20 cellular contexts compared by ENCODE assay signal in genomic region chr19:5017235-5017634, GRCh38. TPM values are rescaled to one million over a fixed set of nuclear protein-coding genes. Genes with fewer than 3 reads are reported as not detected.
DNase-seq lines count a peak whose midpoint lies in the region; ATAC-seq and TF ChIP-seq lines count a peak whose summit lies in the region.
"Had no signal": no experiment of that assay in that cellular context is flagged by ENCODE, and none has a peak within 500 bp of the region (broad histone marks: within the 10 kb centered on the region; RNA-seq: fewer than 3 reads in every experiment).

No MANE protein-coding gene starts in this region.

- H3K9ac ChIP-seq in HCT116 (ENCODE audit: low read length): no peak overlapping the region

- ATAC-seq in HCT116: peak; percentile 81
- ATAC-seq: effector memory CD8-positive, alpha-beta T cell; left lung had no signal

- TF ChIP-seq CTCF in HCT116 (IDR thresholded peaks at IDR 0.05 in 2 of 3, conservative IDR thresholded peaks at IDR 0.05 in 1 of 3; ENCODE audit: borderline replicate concordance in 1 of 3, insufficient read depth in 1 of 3, low read depth in 2 of 3, low read length in 2 of 3): 0 out of 6 replicates have a peak, but pooled peaks of 1 of the 3 experiments have one; percentile 1

- H3K36me3 ChIP-seq in HCT116 (ENCODE audit: control insufficient read depth in 1 of 2, insufficient read depth in 2 of 2, low read length in 2 of 2) (peaks cover 4 to 5% of the 10 kb centered on the region in 2 experiments; a peak in 1 of 4 replicates), mesodermal cell (ENCODE audit: control insufficient read depth, insufficient read depth, low read length) (peaks cover 60% of the 10 kb centered on the region)

- POLR2A ChIA-PET in HCT116 (lab: Charles Lee): no interaction called here

- CTCF ChIA-PET in HCT116 (lab: Charles Lee): interaction anchor here (1.0 kb wide), 1 partner anchor 16 kb away, joined by 3 read pairs; no protein-coding TSS in a partner anchor

- no peaks in the 10 kb centered on the region for H3K27me3 ChIP-seq in HCT116 (ENCODE audit: insufficient read depth, low read length)
- H3K27me3 ChIP-seq: left lung, SJCRH30, vagina had no signal

- no peak overlapping the region for H2AFZ ChIP-seq in HCT116 (ENCODE audit: low read depth, low read length, poor library complexity, severe bottlenecking)

- H4K20me1 ChIP-seq in HCT116 (ENCODE audit: insufficient read depth): no peaks in the 10 kb centered on the region

- peaks cover 2 to 12% of the 10 kb centered on the region in 2 experiments; a peak in 3 of 4 replicates for H3K4me1 ChIP-seq in HCT116 (ENCODE audit: control insufficient read depth in 1 of 2, insufficient read depth in 2 of 2, low read length in 2 of 2)
- H3K4me1 ChIP-seq in mesodermal cell (ENCODE audit: control insufficient read depth, insufficient read depth, low read length, poor library complexity, severe bottlenecking): no peaks in the 10 kb centered on the region
- H3K4me1 ChIP-seq: SJCRH30 had no signal

- no peaks in the 10 kb centered on the region for H3K9me2 ChIP-seq in HCT116 (ENCODE audit: insufficient read depth)

- RAD21 ChIA-PET in HCT116 (lab: Charles Lee; ENCODE audit: low non-redundant PET in 1 of 2, low total read pairs in 2 of 2, uncharacterized antibody in 2 of 2, unreplicated experiment in 2 of 2): no interaction called here

- no TSS peak for BruUV-seq in HCT116 (replicated peaks; lab: Mats Ljungman, UMichigan)

- H3K79me2 ChIP-seq in HCT116 (ENCODE audit: insufficient read depth, low read length): peaks cover 11% of the 10 kb centered on the region; the same call in 1 of the 2 replicates

- H3K4me3 ChIP-seq in HCT116 (replicated peaks in 1 of 2; ENCODE audit: low read depth in 1 of 2, low read length in 2 of 2): no peak overlapping the region
- H3K4me3 ChIP-seq in mesodermal cell (ENCODE audit: extremely low read depth, insufficient read depth, low read length, poor library complexity, severe bottlenecking): no peak overlapping the region
- H3K4me3 ChIP-seq: left lung, SJCRH30, vagina had no signal

- H3K9me3 ChIP-seq in HCT116 (ENCODE audit: control insufficient read depth in 1 of 2, insufficient read depth in 1 of 2, low read depth in 1 of 2, low read length in 2 of 2) (peaks cover 0 to 14% of the 10 kb centered on the region in 2 experiments; a peak in 1 of 4 replicates), mesodermal cell (ENCODE audit: control insufficient read depth, low read length) (no peaks in the 10 kb centered on the region)
- H3K9me3 ChIP-seq: left lung, SJCRH30, vagina had no signal

- no peak overlapping the region for H3K4me2 ChIP-seq in HCT116 (ENCODE audit: low read length)

- DNase-seq in HCT116 (ENCODE audit: low read depth, low spot score) (no peak), RKO (ENCODE audit: low spot score) (peak; percentile 12), dermis blood vessel endothelial cell (peak; percentile 35), foreskin melanocyte (no peak), AG08396 (ENCODE audit: low spot score) (no peak), OCI-M2 (lab: John Stamatoyannopoulos, UW; ENCODE audit: unreplicated experiment) (no peak)
- DNase-seq: activated CD4-positive, alpha-beta T cell treated with anti-CD3 and anti-CD28 coated beads, Interleukin-2, amount 50 U/mL, for 4 hours; activated CD8-positive, alpha-beta memory T cell treated with anti-CD3 and anti-CD28 coated beads, Interleukin-2, amount 50 U/mL, for 48 hours; CD4-positive, CD25-positive, alpha-beta regulatory T cell; effector memory CD8-positive, alpha-beta T cell; glutamatergic neuron; KG1; left lung; midbrain; NCI-H187 treated with DMSO at 0.1 percent for 48 hours; NCI-H446 treated with DMSO at 0.1 percent for 48 hours; T-helper 2 cell had no signal

- H3K27ac ChIP-seq in HCT116 (ENCODE audit: low read depth, low read length) (no peak overlapping the region), mesodermal cell (ENCODE audit: low read depth, low read length, severe bottlenecking) (peak overlapping the region; percentile 10)
- H3K27ac ChIP-seq: left lung, SJCRH30, vagina had no signal

- TF ChIP-seq RAD21 in HCT116 (IDR thresholded peaks at IDR 0.05; ENCODE audit: low read depth): no peak

- intact Hi-C loops in HCT116 (cut with micrococcal nuclease): no loop called here

- 84 to 89% methylated on average over 4 to 5 of the region's 5 CpGs for WGBS in mesodermal cell (ENCODE audit: insufficient coverage in 2 of 2), 2 experiments

- TF ChIP-seq POLR2A in HCT116 (IDR thresholded peaks at IDR 0.05; ENCODE audit: borderline replicate concordance, extremely low read depth, insufficient read depth, insufficient read length): no peak

TF ChIP-seq in HCT116, 20 proteins besides CTCF, POLR2A, EP300 and RAD21:
- no peak for TF ChIP-seq SIN3A (IDR thresholded peaks at IDR 0.05; ENCODE audit: low read depth)
- no peak for TF ChIP-seq EZH2 (IDR thresholded peaks at IDR 0.05)
- no peak for TF ChIP-seq EZH2phosphoT487 (IDR thresholded peaks at IDR 0.05; ENCODE audit: borderline replicate concordance)
- TF ChIP-seq CEBPB (IDR thresholded peaks at IDR 0.05; ENCODE audit: low read depth): no peak
- TF ChIP-seq SRF (IDR thresholded peaks at IDR 0.05; ENCODE audit: low read depth): no peak
- TF ChIP-seq, protein P1, sequence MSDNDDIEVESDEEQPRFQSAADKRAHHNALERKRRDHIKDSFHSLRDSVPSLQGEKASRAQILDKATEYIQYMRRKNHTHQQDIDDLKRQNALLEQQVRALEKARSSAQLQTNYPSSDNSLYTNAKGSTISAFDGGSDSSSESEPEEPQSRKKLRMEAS (IDR thresholded peaks at IDR 0.05): no peak
- TF ChIP-seq POLR2AphosphoS5 (IDR thresholded peaks at IDR 0.05; ENCODE audit: low read depth, low read length): no peak
- no peak for TF ChIP-seq ELF1 (IDR thresholded peaks at IDR 0.05; ENCODE audit: borderline replicate concordance, low read depth)
- no peak for TF ChIP-seq TCF7L2 (IDR thresholded peaks at IDR 0.05; ENCODE audit: borderline replicate concordance, extremely low read depth, insufficient read depth, insufficient read length)
- TF ChIP-seq SP1 (IDR thresholded peaks at IDR 0.05; ENCODE audit: low read depth): no peak
- TF ChIP-seq, protein P2, sequence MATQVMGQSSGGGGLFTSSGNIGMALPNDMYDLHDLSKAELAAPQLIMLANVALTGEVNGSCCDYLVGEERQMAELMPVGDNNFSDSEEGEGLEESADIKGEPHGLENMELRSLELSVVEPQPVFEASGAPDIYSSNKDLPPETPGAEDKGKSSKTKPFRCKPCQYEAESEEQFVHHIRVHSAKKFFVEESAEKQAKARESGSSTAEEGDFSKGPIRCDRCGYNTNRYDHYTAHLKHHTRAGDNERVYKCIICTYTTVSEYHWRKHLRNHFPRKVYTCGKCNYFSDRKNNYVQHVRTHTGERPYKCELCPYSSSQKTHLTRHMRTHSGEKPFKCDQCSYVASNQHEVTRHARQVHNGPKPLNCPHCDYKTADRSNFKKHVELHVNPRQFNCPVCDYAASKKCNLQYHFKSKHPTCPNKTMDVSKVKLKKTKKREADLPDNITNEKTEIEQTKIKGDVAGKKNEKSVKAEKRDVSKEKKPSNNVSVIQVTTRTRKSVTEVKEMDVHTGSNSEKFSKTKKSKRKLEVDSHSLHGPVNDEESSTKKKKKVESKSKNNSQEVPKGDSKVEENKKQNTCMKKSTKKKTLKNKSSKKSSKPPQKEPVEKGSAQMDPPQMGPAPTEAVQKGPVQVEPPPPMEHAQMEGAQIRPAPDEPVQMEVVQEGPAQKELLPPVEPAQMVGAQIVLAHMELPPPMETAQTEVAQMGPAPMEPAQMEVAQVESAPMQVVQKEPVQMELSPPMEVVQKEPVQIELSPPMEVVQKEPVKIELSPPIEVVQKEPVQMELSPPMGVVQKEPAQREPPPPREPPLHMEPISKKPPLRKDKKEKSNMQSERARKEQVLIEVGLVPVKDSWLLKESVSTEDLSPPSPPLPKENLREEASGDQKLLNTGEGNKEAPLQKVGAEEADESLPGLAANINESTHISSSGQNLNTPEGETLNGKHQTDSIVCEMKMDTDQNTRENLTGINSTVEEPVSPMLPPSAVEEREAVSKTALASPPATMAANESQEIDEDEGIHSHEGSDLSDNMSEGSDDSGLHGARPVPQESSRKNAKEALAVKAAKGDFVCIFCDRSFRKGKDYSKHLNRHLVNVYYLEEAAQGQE (IDR thresholded peaks at IDR 0.05; ENCODE audit: low read depth): no peak
- no peak for TF ChIP-seq FOSL1 (IDR thresholded peaks at IDR 0.05; ENCODE audit: low read depth)
- TF ChIP-seq, protein P3, sequence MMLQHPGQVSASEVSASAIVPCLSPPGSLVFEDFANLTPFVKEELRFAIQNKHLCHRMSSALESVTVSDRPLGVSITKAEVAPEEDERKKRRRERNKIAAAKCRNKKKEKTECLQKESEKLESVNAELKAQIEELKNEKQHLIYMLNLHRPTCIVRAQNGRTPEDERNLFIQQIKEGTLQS (IDR thresholded peaks at IDR 0.05): no peak
- no peak for TF ChIP-seq ZNF274 (IDR thresholded peaks at IDR 0.05; ENCODE audit: low read depth, low read length)
- TF ChIP-seq JUND (IDR thresholded peaks at IDR 0.05): no peak
- no peak for TF ChIP-seq CBX3 (IDR thresholded peaks at IDR 0.05; ENCODE audit: low read depth)

RNA-seq across cellular contexts. Expression of gene KDM4B, which starts 48.3 kb away (rescaled TPM):
- total RNA-seq in HCT116 (2021; ENCODE audit: unreplicated experiment) (35.9 TPM), dermis blood vessel endothelial cell (13.4 and 20.2 TPM in 2 replicates)
- 27.3 and 29.2 TPM in 2 replicates for polyA plus RNA-seq in HCT116 (2012)
- polyA plus RNA-seq in mesodermal cell (2013, experiment 1 of 2): 32.4 TPM
- 31.6 TPM for polyA plus RNA-seq in mesodermal cell (2013, experiment 2 of 2)

Comparison
In these comparisons a context has a peak if more than half of its experiments do, and no peak if none do; other contexts are left out.
1. DNase-seq: peak in RKO (single experiment) and dermis blood vessel endothelial cell (single experiment); none in HCT116 (single experiment), foreskin melanocyte (single experiment), AG08396 (single experiment) and OCI-M2 (single experiment).